Comparison of ENCODE assay signal across 17 cellular contexts in genomic region chr6:113375950-113376846, GRCh38.
DNase-seq lines count a peak whose midpoint lies in the region; ATAC-seq and TF ChIP-seq lines count a peak whose summit lies in the region.
"Had no signal": no experiment of that assay in that cellular context is flagged by ENCODE, and none has a peak within 500 bp of the region (broad histone marks: within the 10 kb centered on the region; RNA-seq: fewer than 3 reads in every experiment).

No MANE protein-coding gene starts in this region.

- POLR2A ChIA-PET in CD4-positive, alpha-beta T cell (lab: Charles Lee) = no interaction called here

- no peaks in the 10 kb centered on the region for H3K9me3 Mint-ChIP-seq in CD4-positive, alpha-beta T cell
- H3K9me3 Mint-ChIP-seq: activated CD4-positive, alpha-beta memory T cell treated with anti-CD3 and anti-CD28 coated beads for 36 hours had no signal

- H3K4me3 Mint-ChIP-seq in CD4-positive, alpha-beta T cell = no peak overlapping the region
- H3K4me3 Mint-ChIP-seq: activated CD4-positive, alpha-beta memory T cell treated with anti-CD3 and anti-CD28 coated beads for 36 hours; central memory CD8-positive, alpha-beta T cell; naive thymus-derived CD8-positive, alpha-beta T cell had no signal

- no peaks in the 10 kb centered on the region for H3K27me3 Mint-ChIP-seq in CD4-positive, alpha-beta T cell
- H3K27me3 Mint-ChIP-seq: activated CD4-positive, alpha-beta memory T cell treated with anti-CD3 and anti-CD28 coated beads for 36 hours; central memory CD8-positive, alpha-beta T cell had no signal

- no peaks in the 10 kb centered on the region for H3K27me3 ChIP-seq in brain microvascular endothelial cell (replicated peaks)
- H3K27me3 ChIP-seq in CD4-positive, alpha-beta T cell (ENCODE audit: control insufficient read depth, insufficient read depth, low read length) = no peaks in the 10 kb centered on the region
- H3K27me3 ChIP-seq: esophagus squamous epithelium, tibial artery had no signal

- intact Hi-C loops in CD4-positive, alpha-beta T cell (cut with DNase I, micrococcal nuclease) = no loop called here

- H3K4me1 Mint-ChIP-seq in CD4-positive, alpha-beta T cell (ENCODE audit: low read depth) = no peaks in the 10 kb centered on the region
- H3K4me1 Mint-ChIP-seq: central memory CD8-positive, alpha-beta T cell; naive thymus-derived CD8-positive, alpha-beta T cell had no signal

- H3K4me3 ChIP-seq in brain microvascular endothelial cell (ENCODE audit: low read depth, low read length) = no peak overlapping the region
- H3K4me3 ChIP-seq: esophagus squamous epithelium, tibial artery had no signal

- TF ChIP-seq CTCF in 22Rv1 (IDR thresholded peaks at IDR 0.05) (no peak), brain microvascular endothelial cell (IDR thresholded peaks at IDR 0.05; ENCODE audit: low read depth, low read length, missing control alignments) (no peak)
- no peak for TF ChIP-seq CTCF in CD4-positive, alpha-beta T cell (IDR thresholded peaks at IDR 0.05)

- H3K27ac Mint-ChIP-seq in CD4-positive, alpha-beta T cell = no peak overlapping the region
- H3K27ac Mint-ChIP-seq: activated CD4-positive, alpha-beta memory T cell treated with anti-CD3 and anti-CD28 coated beads for 36 hours; naive thymus-derived CD8-positive, alpha-beta T cell had no signal

- H3K9me3 ChIP-seq in CD4-positive, alpha-beta T cell (ENCODE audit: control insufficient read depth, low read length) = no peaks in the 10 kb centered on the region
- H3K9me3 ChIP-seq: esophagus squamous epithelium, tibial artery had no signal

- peak overlapping the region; percentile 36 for H3K27ac ChIP-seq in 22Rv1
- peak overlapping the region; percentile 75 for H3K27ac ChIP-seq in brain microvascular endothelial cell
- no peak overlapping the region for H3K27ac ChIP-seq in substantia nigra (ENCODE audit: low read depth, low read length, poor library complexity, severe bottlenecking)
- H3K27ac ChIP-seq in CD4-positive, alpha-beta T cell (ENCODE audit: low read depth, low read length) = no peak overlapping the region
- H3K27ac ChIP-seq: tibial artery had no signal

- in situ Hi-C loops in brain microvascular endothelial cell (cut with HindIII; ENCODE audit: low pct_ligation_motif_present, low sequenced_read_pairs) = no loop called here

- DNase-seq in HS-5 (ENCODE audit: low read depth) (peak; percentile 81), brain microvascular endothelial cell (peak; percentile 72), kidney tubule cell (ENCODE audit: low spot score) (peak; percentile 52), substantia nigra (lab: John Stamatoyannopoulos, UW) (no peak), NOMO-1 treated with DMSO at 0.1 percent for 48 hours (lab: John Stamatoyannopoulos, UW; ENCODE audit: unreplicated experiment) (no peak)
- no peak for DNase-seq in CD4-positive, alpha-beta T cell
- DNase-seq: ACHN; activated CD4-positive, alpha-beta memory T cell treated with anti-CD3 and anti-CD28 coated beads for 36 hours; activated effector memory CD4-positive, alpha-beta T cell treated with anti-CD3 and anti-CD28 coated beads, Interleukin-2, amount 50 U/mL, for 16 hours; esophagus squamous epithelium; naive thymus-derived CD8-positive, alpha-beta T cell; NCI-H446; tibial artery had no signal

- CTCF ChIA-PET in CD4-positive, alpha-beta T cell (lab: Charles Lee) = no interaction called here

- H3K36me3 Mint-ChIP-seq in CD4-positive, alpha-beta T cell (ENCODE audit: low read depth) = no peaks in the 10 kb centered on the region
- H3K36me3 Mint-ChIP-seq: activated CD4-positive, alpha-beta memory T cell treated with anti-CD3 and anti-CD28 coated beads for 36 hours; naive thymus-derived CD8-positive, alpha-beta T cell had no signal

- H3K36me3 ChIP-seq in brain microvascular endothelial cell (replicated peaks) = no peaks in the 10 kb centered on the region
- H3K36me3 ChIP-seq: esophagus squamous epithelium, tibial artery had no signal

- ATAC-seq in GM21390 (IDR thresholded peaks at IDR 0.05; ENCODE audit: unreplicated experiment) = no peak
- no peak for ATAC-seq in CD4-positive, alpha-beta T cell (ENCODE audit: poor library complexity)
- ATAC-seq: naive thymus-derived CD8-positive, alpha-beta T cell; Panc1 had no signal

Comparison
In these comparisons a context has a peak if more than half of its experiments do, and no peak if none do; other contexts are left out.
1. H3K27ac ChIP-seq: peak in 22Rv1 (single experiment) and brain microvascular endothelial cell (single experiment); none in substantia nigra (single experiment) and CD4-positive, alpha-beta T cell (single experiment).
2. DNase-seq: peak in HS-5 (single experiment), brain microvascular endothelial cell (single experiment) and kidney tubule cell (single experiment); none in substantia nigra (0 of 49), NOMO-1 treated with DMSO at 0.1 percent for 48 hours (single experiment) and CD4-positive, alpha-beta T cell (0 of 10).